27 cellular contexts compared by ENCODE assay signal in genomic region chr3:125206934-125207333, GRCh38. TPM values are rescaled to one million over a fixed set of nuclear protein-coding genes. Genes with fewer than 3 reads are reported as not detected.
"Had no signal": no experiment of that assay in that cellular context is flagged by ENCODE, and none has a peak within 500 bp of the region (broad histone marks: within the 10 kb centered on the region; RNA-seq: fewer than 3 reads in every experiment).

No MANE protein-coding gene starts in this region.

- H3K4me3 ChIP-seq: esophagus muscularis mucosa, gastroesophageal sphincter, heart left ventricle, lower lobe of right lung, psoas muscle, skin epidermis, spleen, testis, tibial nerve, upper lobe of right lung, uterus had no signal

- H3K36me3 Mint-ChIP-seq: natural killer cell had no signal

- H3K27me3 ChIP-seq: foreskin keratinocyte, testis, uterus had no signal

- H3K27ac ChIP-seq: esophagus muscularis mucosa, foreskin keratinocyte, gastroesophageal sphincter, heart left ventricle, lower lobe of right lung, psoas muscle, skin epidermis, spleen, testis, tibial nerve, upper lobe of right lung, uterus had no signal

- H3K9me3 ChIP-seq: esophagus muscularis mucosa, gastroesophageal sphincter, lower lobe of right lung, spleen, testis, tibial nerve, upper lobe of right lung, uterus had no signal

- H3K36me3 ChIP-seq: esophagus muscularis mucosa, gastroesophageal sphincter, heart left ventricle, lower lobe of right lung, spleen, tibial nerve, upper lobe of right lung, uterus had no signal

- DNase-seq: central memory CD4-positive, alpha-beta T cell; effector CD8-positive, alpha-beta T cell; foreskin keratinocyte; heart left ventricle; hippocampal formation; islet precursor cell; kidney glomerular epithelial cell; left colon; left ventricle myocardium superior; lower lobe of right lung; natural killer cell; psoas muscle; right cardiac atrium; spleen; stimulated activated naive CD4-positive, alpha-beta T cell; stimulated activated naive CD8-positive, alpha-beta T cell treated with anti-CD3 and anti-CD28 coated beads, Interleukin-15, amount 100 ng/mL, for 72 hours; testis; upper lobe of right lung; uterus had no signal

- H3K9me3 Mint-ChIP-seq: dendritic cell treated with granulocyte-macrophage colony-stimulating factor and Interleukin-4, amounts not matched to agents 40 ng/mL and 50 ng/mL, for 4 days; memory B cell; natural killer cell; stimulated activated naive CD8-positive, alpha-beta T cell treated with anti-CD3 and anti-CD28 coated beads, Interleukin-15, amount 100 ng/mL, for 72 hours had no signal

- H3K27ac Mint-ChIP-seq: dendritic cell treated with granulocyte-macrophage colony-stimulating factor and Interleukin-4, amounts not matched to agents 40 ng/mL and 50 ng/mL, for 4 days; memory B cell; natural killer cell; stimulated activated naive CD8-positive, alpha-beta T cell treated with anti-CD3 and anti-CD28 coated beads, Interleukin-15, amount 100 ng/mL, for 72 hours had no signal

- H3K4me1 ChIP-seq: foreskin keratinocyte, lower lobe of right lung, psoas muscle, testis, upper lobe of right lung, uterus had no signal

- H3K4me3 Mint-ChIP-seq: dendritic cell treated with granulocyte-macrophage colony-stimulating factor and Interleukin-4, amounts not matched to agents 40 ng/mL and 50 ng/mL, for 4 days; memory B cell; natural killer cell; neural crest cell; stimulated activated naive CD8-positive, alpha-beta T cell treated with anti-CD3 and anti-CD28 coated beads, Interleukin-15, amount 100 ng/mL, for 72 hours had no signal

- ATAC-seq: foreskin keratinocyte; gastroesophageal sphincter; heart left ventricle; left ventricle myocardium superior; lower lobe of right lung; natural killer cell; psoas muscle; right cardiac atrium; stimulated activated naive CD8-positive, alpha-beta T cell treated with anti-CD3 and anti-CD28 coated beads, Interleukin-15, amount 100 ng/mL, for 72 hours; upper lobe of right lung had no signal

RNA-seq across cellular contexts. Expression of gene SLC12A8, which starts 5.6 kb away (rescaled TPM):
- total RNA-seq: mononuclear cell had no signal
